Comparison of ENCODE assay signal across 1 cellular context in genomic region chr14:103104654-103105511, GRCh38.
A peak's percentile ranks its signal among the peaks of the same experiment; 100 is the strongest.
TF ChIP-seq lines count a peak whose summit lies in the region.

No MANE protein-coding gene starts in this region.

TF ChIP-seq in IMR-90, 13 proteins besides CTCF, POLR2A, EP300 and RAD21:
- TF ChIP-seq SMC3 (IDR thresholded peaks at IDR 0.05; ENCODE audit: low read depth, low read length) (peak; percentile 93), MAFK (IDR thresholded peaks at IDR 0.05; ENCODE audit: low read depth, low read length) (no peak), MAZ (IDR thresholded peaks at IDR 0.05; ENCODE audit: borderline replicate concordance, low read depth, low read length) (peak; percentile 83; the same call in 1 of the 2 replicates), CHD1 (IDR thresholded peaks at IDR 0.05; ENCODE audit: low read depth, low read length) (no peak), BHLHE40 (IDR thresholded peaks at IDR 0.05; ENCODE audit: low read depth, low read length) (no peak), NFE2L2 (IDR thresholded peaks at IDR 0.05; ENCODE audit: low read depth, low read length) (no peak), FOS (IDR thresholded peaks at IDR 0.05; ENCODE audit: low read depth, low read length) (no peak)
- TF ChIP-seq, protein P1, sequence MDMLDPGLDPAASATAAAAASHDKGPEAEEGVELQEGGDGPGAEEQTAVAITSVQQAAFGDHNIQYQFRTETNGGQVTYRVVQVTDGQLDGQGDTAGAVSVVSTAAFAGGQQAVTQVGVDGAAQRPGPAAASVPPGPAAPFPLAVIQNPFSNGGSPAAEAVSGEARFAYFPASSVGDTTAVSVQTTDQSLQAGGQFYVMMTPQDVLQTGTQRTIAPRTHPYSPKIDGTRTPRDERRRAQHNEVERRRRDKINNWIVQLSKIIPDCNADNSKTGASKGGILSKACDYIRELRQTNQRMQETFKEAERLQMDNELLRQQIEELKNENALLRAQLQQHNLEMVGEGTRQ (IDR thresholded peaks at IDR 0.05; ENCODE audit: low read depth, low read length) = no peak
